1 cellular context compared by ENCODE assay signal in the genomic region with DNA sequence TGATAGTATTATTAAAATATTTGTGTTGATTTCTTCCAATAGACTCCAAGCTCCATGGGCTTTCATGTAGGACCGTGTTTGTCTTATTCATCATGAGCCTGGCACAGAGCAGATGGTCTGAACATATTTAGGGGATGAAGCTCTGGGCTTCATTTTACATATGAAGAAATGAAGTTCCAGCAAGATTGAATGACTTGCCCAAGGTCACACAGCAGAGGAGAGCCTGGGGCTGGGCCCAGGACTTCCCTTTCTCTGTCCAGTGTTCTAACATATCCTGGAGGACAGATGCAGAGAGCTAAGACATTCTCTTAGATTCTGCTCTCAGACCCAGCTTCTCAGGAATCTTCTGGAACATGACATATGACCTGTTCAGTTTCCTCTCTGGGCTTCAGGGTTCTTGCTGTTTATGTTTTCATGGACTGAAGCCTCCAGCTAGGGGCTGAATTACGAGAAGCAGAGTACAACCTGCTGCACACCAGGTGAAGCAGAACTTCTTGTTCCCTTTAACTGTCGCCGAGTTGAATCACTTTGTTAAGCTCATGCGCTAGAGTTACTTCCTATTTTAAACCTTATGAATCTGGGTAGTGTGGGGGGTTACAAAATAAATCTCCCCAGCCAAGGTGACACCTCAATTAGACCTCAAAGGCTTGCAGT.
TF ChIP-seq lines count a peak whose summit lies in the region.

No MANE protein-coding gene starts in this region.

TF ChIP-seq in A549, 52 proteins besides CTCF, POLR2A, EP300 and RAD21 (continued from another document):
- TF ChIP-seq, protein P1, sequence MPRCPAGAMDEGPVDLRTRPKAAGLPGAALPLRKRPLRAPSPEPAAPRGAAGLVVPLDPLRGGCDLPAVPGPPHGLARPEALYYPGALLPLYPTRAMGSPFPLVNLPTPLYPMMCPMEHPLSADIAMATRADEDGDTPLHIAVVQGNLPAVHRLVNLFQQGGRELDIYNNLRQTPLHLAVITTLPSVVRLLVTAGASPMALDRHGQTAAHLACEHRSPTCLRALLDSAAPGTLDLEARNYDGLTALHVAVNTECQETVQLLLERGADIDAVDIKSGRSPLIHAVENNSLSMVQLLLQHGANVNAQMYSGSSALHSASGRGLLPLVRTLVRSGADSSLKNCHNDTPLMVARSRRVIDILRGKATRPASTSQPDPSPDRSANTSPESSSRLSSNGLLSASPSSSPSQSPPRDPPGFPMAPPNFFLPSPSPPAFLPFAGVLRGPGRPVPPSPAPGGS (IDR thresholded peaks at IDR 0.05): no peak
- TF ChIP-seq, protein P2, sequence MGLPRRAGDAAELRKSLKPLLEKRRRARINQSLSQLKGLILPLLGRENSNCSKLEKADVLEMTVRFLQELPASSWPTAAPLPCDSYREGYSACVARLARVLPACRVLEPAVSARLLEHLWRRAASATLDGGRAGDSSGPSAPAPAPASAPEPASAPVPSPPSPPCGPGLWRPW (IDR thresholded peaks at IDR 0.05): no peak
- TF ChIP-seq TP53 (CRISPR knock-in tag; IDR thresholded peaks at IDR 0.05) (no peak), RNF2 (IDR thresholded peaks at IDR 0.05; ENCODE audit: borderline replicate concordance, low read depth) (no peak)
